Comparison of ENCODE assay signal across 13 cellular contexts in the genomic region with DNA sequence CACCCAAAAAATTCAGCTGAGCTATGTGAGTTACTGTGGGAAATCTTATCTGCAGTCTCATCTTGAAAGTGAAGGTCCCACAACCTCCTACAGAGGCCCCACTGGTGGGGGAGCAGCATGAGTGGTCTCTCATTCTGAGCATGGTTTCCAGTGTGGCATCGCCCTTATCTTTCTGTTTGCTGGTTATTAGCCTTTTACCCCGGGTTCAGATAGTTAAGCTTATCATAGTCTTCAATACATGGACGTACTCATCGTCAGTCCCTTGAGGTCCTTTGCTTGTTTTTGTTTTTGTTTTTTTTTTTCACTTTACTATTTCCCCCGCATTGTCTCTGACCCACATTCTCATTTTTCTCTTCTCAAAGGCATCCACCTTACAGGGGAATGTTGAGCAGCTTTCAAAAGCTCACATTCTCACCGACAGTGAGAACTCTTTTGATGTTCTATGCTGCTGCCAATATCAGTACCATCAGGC. TPM values are rescaled to one million over a fixed set of nuclear protein-coding genes. Genes with fewer than 3 reads are reported as not detected.
A peak's percentile ranks its signal among the peaks of the same experiment; 100 is the strongest.
DNase-seq lines count a peak whose midpoint lies in the region; ATAC-seq and TF ChIP-seq lines count a peak whose summit lies in the region.
"Had no signal": no experiment of that assay in that cellular context is flagged by ENCODE, and none has a peak within 500 bp of the region (broad histone marks: within the 10 kb centered on the region; RNA-seq: fewer than 3 reads in every experiment).

No MANE protein-coding gene starts in this region.

- no peaks in the 10 kb centered on the region for H3F3A ChIP-seq in MM.1S (ENCODE audit: insufficient read depth, low read length)

- H3K9me3 Mint-ChIP-seq in activated CD4-positive, alpha-beta T cell treated with anti-CD3 and anti-CD28 coated beads, Interleukin-2, amount 10 ng/mL, durations not matched to agents 24 days and 14 days, result peaks cover 8% of the 10 kb centered on the region
- H3K9me3 Mint-ChIP-seq in effector memory CD8-positive, alpha-beta T cell, result peaks cover 0 to 6% of the 10 kb centered on the region in 2 donors

- peaks cover 33% of the 10 kb centered on the region for H3K4me1 Mint-ChIP-seq in activated CD4-positive, alpha-beta T cell treated with anti-CD3 and anti-CD28 coated beads, Interleukin-2, amount 10 ng/mL, durations not matched to agents 24 days and 14 days
- H3K4me1 Mint-ChIP-seq in effector memory CD8-positive, alpha-beta T cell (ENCODE audit: low read depth in 2 of 2), result peaks cover 7 to 12% of the 10 kb centered on the region in 2 donors

- H3K27ac ChIP-seq in MM.1S (ENCODE audit: low read length) (no peak overlapping the region), tibial artery (no peak overlapping the region)
- H3K27ac ChIP-seq: neutrophil had no signal

- no peak overlapping the region for H2AFZ ChIP-seq in MM.1S (ENCODE audit: low read length)

- peak; percentile 78 for ATAC-seq in GM19468 (IDR thresholded peaks at IDR 0.05; ENCODE audit: extremely low read depth, unreplicated experiment)
- peak; percentile 58 for ATAC-seq in HG03159 (IDR thresholded peaks at IDR 0.05; ENCODE audit: unreplicated experiment)
- ATAC-seq in effector memory CD8-positive, alpha-beta T cell (replicated peaks), result peak; percentile 19
- ATAC-seq: A549 had no signal

- H3K36me3 Mint-ChIP-seq in activated CD4-positive, alpha-beta T cell treated with anti-CD3 and anti-CD28 coated beads, Interleukin-2, amount 10 ng/mL, durations not matched to agents 24 days and 14 days (ENCODE audit: low read depth), result peaks cover 12% of the 10 kb centered on the region
- no peaks in the 10 kb centered on the region for H3K36me3 Mint-ChIP-seq in effector memory CD8-positive, alpha-beta T cell (ENCODE audit: insufficient read depth)

- no peaks in the 10 kb centered on the region for H4K20me1 ChIP-seq in MM.1S (ENCODE audit: insufficient read depth, low read length)

- no peaks in the 10 kb centered on the region for H3K9me2 ChIP-seq in MM.1S (replicated peaks; ENCODE audit: insufficient read depth, low read length)

- H3K79me2 ChIP-seq in MM.1S (ENCODE audit: low read length), result no peaks in the 10 kb centered on the region

- peak; percentile 68 for DNase-seq in activated CD4-positive, alpha-beta T cell treated with anti-CD3 and anti-CD28 coated beads, Interleukin-2, amount 10 ng/mL, durations not matched to agents 24 days and 14 days
- DNase-seq in activated CD4-positive, alpha-beta T cell treated with anti-CD3 and anti-CD28 coated beads for 1 hour, result no peak
- DNase-seq in effector memory CD8-positive, alpha-beta T cell, result no peak
- no peak for DNase-seq in T1000 (lab: John Stamatoyannopoulos, UW)
- no peak for DNase-seq in MM.1S
- no peak for DNase-seq in tibial artery
- DNase-seq: amygdala; NK-92 treated with Interleukin-12 subunit alpha and Interleukin-12 subunit beta, amount 100 ng/mL, for 24 hours had no signal

- H3K27me3 Mint-ChIP-seq in activated CD4-positive, alpha-beta T cell treated with anti-CD3 and anti-CD28 coated beads, Interleukin-2, amount 10 ng/mL, durations not matched to agents 24 days and 14 days, result no peaks in the 10 kb centered on the region
- H3K27me3 Mint-ChIP-seq in effector memory CD8-positive, alpha-beta T cell, result no peaks in the 10 kb centered on the region

- H3K36me3 ChIP-seq in MM.1S (replicated peaks; ENCODE audit: insufficient read depth, low read length) (no peaks in the 10 kb centered on the region), tibial artery (no peaks in the 10 kb centered on the region)
- H3K36me3 ChIP-seq: neutrophil had no signal

- H3K4me3 Mint-ChIP-seq in activated CD4-positive, alpha-beta T cell treated with anti-CD3 and anti-CD28 coated beads, Interleukin-2, amount 10 ng/mL, durations not matched to agents 24 days and 14 days, result peak overlapping the region; percentile 26
- peak overlapping the region in 1 of 2 donors; percentile 6 for H3K4me3 Mint-ChIP-seq in effector memory CD8-positive, alpha-beta T cell

- peak overlapping the region; percentile 70 for H3K27ac Mint-ChIP-seq in activated CD4-positive, alpha-beta T cell treated with anti-CD3 and anti-CD28 coated beads, Interleukin-2, amount 10 ng/mL, durations not matched to agents 24 days and 14 days
- H3K27ac Mint-ChIP-seq in effector memory CD8-positive, alpha-beta T cell, result no peak overlapping the region

- intact Hi-C loops in activated CD4-positive, alpha-beta T cell treated with anti-CD3 and anti-CD28 coated beads, Interleukin-2, amount 10 ng/mL, durations not matched to agents 24 days and 14 days (cut with micrococcal nuclease), result loop anchor here (1.0 to 2.0 kb wide), 3 partner anchors 16 to 41 kb away; a partner anchor contains a TSS
- intact Hi-C loops in tibial artery (cut with DNase I; ENCODE audit: low total_unique reads), result no loop called here

- no peaks in the 10 kb centered on the region for H3K4me1 ChIP-seq in MM.1S (ENCODE audit: low read length)
- H3K4me1 ChIP-seq in tibial artery, result no peaks in the 10 kb centered on the region

- H3K4me3 ChIP-seq in MM.1S (ENCODE audit: low read length) (no peak overlapping the region), tibial artery (no peak overlapping the region)
- H3K4me3 ChIP-seq: A549 had no signal

- H3K9me3 ChIP-seq in MM.1S (replicated peaks; ENCODE audit: insufficient read depth, low read length) (no peaks in the 10 kb centered on the region), tibial artery (peaks cover 0 to 7% (median 0%) of the 10 kb centered on the region in 3 donors)

- H3K27me3 ChIP-seq in MM.1S (replicated peaks; ENCODE audit: insufficient read depth, low read length) (no peaks in the 10 kb centered on the region), tibial artery (no peaks in the 10 kb centered on the region)
- H3K27me3 ChIP-seq: neutrophil had no signal

- H3K4me2 ChIP-seq in MM.1S (ENCODE audit: low read depth, low read length), result no peak overlapping the region
- H3K4me2 ChIP-seq: A549 had no signal

- no peak overlapping the region for H3K9ac ChIP-seq in MM.1S (ENCODE audit: low read length)

- TF ChIP-seq CTCF in MM.1S (IDR thresholded peaks at IDR 0.05; ENCODE audit: low read length) (no peak), tibial artery (IDR thresholded peaks at IDR 0.05) (no peak)

RNA-seq across cellular contexts. Expression of a gene that starts 7.7 kb away (rescaled TPM):
- 70.0 and 73.1 TPM in 2 replicates for total RNA-seq in activated CD4-positive, alpha-beta T cell treated with anti-CD3 and anti-CD28 coated beads, Interleukin-2, amount 10 ng/mL, durations not matched to agents 24 days and 14 days

RNA-seq across cellular contexts. Expression of a gene that starts 26.1 kb away (rescaled TPM):
- 13.2 and 14.6 TPM in 2 replicates for total RNA-seq in activated CD4-positive, alpha-beta T cell treated with anti-CD3 and anti-CD28 coated beads, Interleukin-2, amount 10 ng/mL, durations not matched to agents 24 days and 14 days

RNA-seq across cellular contexts. Expression of a gene that starts 49.5 kb away (rescaled TPM):
- 0.19 and 0.36 TPM in 2 replicates for total RNA-seq in activated CD4-positive, alpha-beta T cell treated with anti-CD3 and anti-CD28 coated beads, Interleukin-2, amount 10 ng/mL, durations not matched to agents 24 days and 14 days
- total RNA-seq: epithelial cell of proximal tubule had no signal

RNA-seq across cellular contexts. Expression of a gene that starts 57.6 kb away (rescaled TPM):
- 1.6 and 2.2 TPM in 2 replicates for total RNA-seq in activated CD4-positive, alpha-beta T cell treated with anti-CD3 and anti-CD28 coated beads, Interleukin-2, amount 10 ng/mL, durations not matched to agents 24 days and 14 days

Comparison
In these comparisons a context has a peak if more than half of its experiments do, and no peak if none do; other contexts are left out.
1. ATAC-seq: peak in every context shown above with its lines; median percentile 78 in GM19468; 58 in HG03159; 19 in effector memory CD8-positive, alpha-beta T cell.